In the genomic region with DNA sequence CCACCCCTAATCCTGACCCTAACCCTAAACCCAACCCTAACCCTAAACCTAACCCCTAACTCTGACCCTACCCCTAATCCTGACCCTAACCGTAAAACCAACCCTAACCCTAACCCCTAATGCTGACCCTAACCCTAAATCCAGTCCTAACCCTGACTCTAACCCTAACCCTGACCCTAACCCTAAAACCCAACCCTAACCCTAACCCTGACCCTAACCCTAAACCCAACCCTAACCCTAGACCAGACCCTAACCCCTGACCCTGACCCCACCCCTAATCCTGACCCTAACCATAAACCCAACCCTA, we compare ENCODE assay signal across 8 cellular contexts. TPM values are rescaled to one million over a fixed set of nuclear protein-coding genes. Genes with fewer than 3 reads are reported as not detected.
DNase-seq lines count a peak whose midpoint lies in the region; ATAC-seq and TF ChIP-seq lines count a peak whose summit lies in the region.

No MANE protein-coding gene starts in this region.

- peak overlapping the region; percentile 69 for H3K27ac ChIP-seq in DND-41 (ENCODE audit: low read length)
- peak overlapping the region in 2 of 4 donors; percentile 90 to 91 for H3K27ac ChIP-seq in Peyer's patch

- peaks cover 21% of the 10 kb centered on the region for H3K27me3 Mint-ChIP-seq in progenitor cell of endocrine pancreas

- ATAC-seq in DND-41 (ENCODE audit: insufficient read depth, low read depth) = no peak
- ATAC-seq in esophagus mucosa = no peak

- no peak for TF ChIP-seq POLR2A in Peyer's patch (IDR thresholded peaks at IDR 0.05)

- peaks cover 11% of the 10 kb centered on the region for H3K36me3 Mint-ChIP-seq in progenitor cell of endocrine pancreas (ENCODE audit: insufficient read depth)

- H3K4me3 Mint-ChIP-seq in progenitor cell of endocrine pancreas (ENCODE audit: low read depth) = peak overlapping the region; percentile 64

- H3K36me3 ChIP-seq in DND-41 (ENCODE audit: insufficient read depth, low read length) (peaks cover 21% of the 10 kb centered on the region), Peyer's patch (no peaks in the 10 kb centered on the region)

- no peaks in the 10 kb centered on the region for H3K9me3 ChIP-seq in DND-41 (ENCODE audit: insufficient read depth, low read length, severe bottlenecking)
- H3K9me3 ChIP-seq in Peyer's patch = no peaks in the 10 kb centered on the region

- peaks cover 26% of the 10 kb centered on the region for H4K20me1 ChIP-seq in DND-41 (ENCODE audit: insufficient read depth, low read length)

- peaks cover 40% of the 10 kb centered on the region for H3K79me2 ChIP-seq in DND-41 (ENCODE audit: insufficient read depth, low read length)

- peak overlapping the region; percentile 100; the same call in 1 of the 2 replicates for H3K9ac ChIP-seq in DND-41 (ENCODE audit: low read depth, low read length)

- peaks cover 14% of the 10 kb centered on the region for H3K4me1 Mint-ChIP-seq in progenitor cell of endocrine pancreas (ENCODE audit: low read depth)

- peak overlapping the region; percentile 83 for H3K4me2 ChIP-seq in DND-41 (ENCODE audit: insufficient read depth, low read length)

- peak overlapping the region in 1 of 2 experiments; percentile 59; a peak in 2 of 4 replicates for H3K4me3 ChIP-seq in DND-41 (ENCODE audit: low read depth in 1 of 2, low read length in 2 of 2)
- peak overlapping the region; percentile 78 to 99 (median 95) for H3K4me3 ChIP-seq in Peyer's patch
- peak overlapping the region; percentile 51 for H3K4me3 ChIP-seq in fibroblast of mammary gland (ENCODE audit: control insufficient read depth, low read depth, low read length)

- H3K4me1 ChIP-seq in DND-41 (ENCODE audit: insufficient read depth, low read length) (peaks cover 37% of the 10 kb centered on the region), Peyer's patch (peaks cover 3 to 29% (median 17%) of the 10 kb centered on the region in 4 donors)

- no peaks in the 10 kb centered on the region for H3K9me3 Mint-ChIP-seq in progenitor cell of endocrine pancreas (ENCODE audit: low read depth)

- H3K27ac Mint-ChIP-seq in progenitor cell of endocrine pancreas = no peak overlapping the region

- H2AFZ ChIP-seq in DND-41 (ENCODE audit: low read depth, low read length) = peak overlapping the region; percentile 98

- H3K27me3 ChIP-seq in DND-41 (ENCODE audit: insufficient read depth, low read length, poor library complexity) (no peaks in the 10 kb centered on the region), Peyer's patch (no peaks in the 10 kb centered on the region)

- DNase-seq in DND-41 = no peak
- DNase-seq in Peyer's patch = no peak
- DNase-seq in fibroblast of mammary gland (ENCODE audit: low read depth) = no peak
- no peak for DNase-seq in progenitor cell of endocrine pancreas (ENCODE audit: low spot score, unreplicated experiment)
- no peak for DNase-seq in effector CD4-positive, alpha-beta T cell
- no peak for DNase-seq in DMS79 (lab: John Stamatoyannopoulos, UW)
- DNase-seq in OCI-M1 (lab: John Stamatoyannopoulos, UW) = no peak

- TF ChIP-seq CTCF in DND-41 (IDR thresholded peaks at IDR 0.05; ENCODE audit: borderline replicate concordance, extremely low read depth, low read length, poor library complexity, severe bottlenecking) (no peak), Peyer's patch (IDR thresholded peaks at IDR 0.05) (no peak), fibroblast of mammary gland (conservative IDR thresholded peaks at IDR 0.05; ENCODE audit: control insufficient read depth, insufficient read depth, low read depth, low read length) (no peak), progenitor cell of endocrine pancreas (IDR thresholded peaks at IDR 0.05; ENCODE audit: unreplicated experiment) (no peak)

RNA-seq across cellular contexts. Expression of a gene that starts 0.7 kb away (rescaled TPM):
- total RNA-seq in Peyer's patch (100 to 1,000 TPM in 2 of 4 donors, 10 to 100 TPM in 2; 58.3 to 168 (median 93.0) TPM), progenitor cell of endocrine pancreas (79.8 and 87.9 TPM in 2 replicates), esophagus mucosa (30.5 TPM)

RNA-seq across cellular contexts. Expression of a gene that starts 16.0 kb away (rescaled TPM):
- total RNA-seq in Peyer's patch = 10 to 100 TPM in 2 of 4 donors, 1 to 10 TPM in 2; 4.1 to 13.3 (median 9.4) TPM
- 12.9 and 13.1 TPM in 2 replicates for total RNA-seq in progenitor cell of endocrine pancreas
- 2.7 TPM for total RNA-seq in esophagus mucosa

RNA-seq across cellular contexts. Expression of a gene that starts 30.6 kb away (rescaled TPM):
- total RNA-seq in Peyer's patch (100 to 1,000 TPM in 2 of 4 donors, 10 to 100 TPM in 2; 82.8 to 135 (median 95.2) TPM), progenitor cell of endocrine pancreas (22.6 and 23.7 TPM in 2 replicates), esophagus mucosa (22.2 TPM)

RNA-seq across cellular contexts. Expression of a gene that starts 30.8 kb away (rescaled TPM):
- total RNA-seq in Peyer's patch (100 to 1,000 TPM; 102 to 259 (median 184) TPM), progenitor cell of endocrine pancreas (235 and 236 TPM in 2 replicates), esophagus mucosa (344 TPM)
